Comparison of ENCODE assay signal across 11 cellular contexts in genomic region chr14:90281261-90281660, GRCh38. TPM values are rescaled to one million over a fixed set of nuclear protein-coding genes. Genes with fewer than 3 reads are reported as not detected.
DNase-seq lines count a peak whose midpoint lies in the region; TF ChIP-seq lines count a peak whose summit lies in the region.
"Had no signal": no experiment of that assay in that cellular context is flagged by ENCODE, and none has a peak within 500 bp of the region (broad histone marks: within the 10 kb centered on the region; RNA-seq: fewer than 3 reads in every experiment).

No MANE protein-coding gene starts in this region.

- CTCF ChIA-PET in AG04449 (lab: Yijun Ruan, JAX), result interaction anchor here (0.7 to 1.8 kb wide), 10 partner anchors 9 to 622 kb away, joined by 3 to 12 read pairs (median 4); no protein-coding TSS in a partner anchor

- intact Hi-C loops in transverse colon (cut with DNase I; ENCODE audit: low total_unique reads), result no loop called here

- H3K4me3 ChIP-seq in AG04449 (ENCODE audit: low read depth, low read length), result peak overlapping the region; percentile 12; the same call in 1 of the 2 replicates
- H3K4me3 ChIP-seq in transverse colon, result no peak overlapping the region
- H3K4me3 ChIP-seq: right lobe of liver, upper lobe of right lung had no signal

- H3K36me3 ChIP-seq in transverse colon, result peaks cover 0 to 36% (median 7%) of the 10 kb centered on the region in 4 donors

- 90 to 92% methylated on average over 6 to 8 of the region's 8 CpGs for WGBS in transverse colon (ENCODE audit: low coverage in 1 of 2), 2 donors

- POLR2A ChIA-PET in AG04449 (lab: Yijun Ruan, JAX), result interaction anchor here (0.8 to 1.2 kb wide), 5 partner anchors 25 to 411 kb away, joined by 3 to 6 read pairs (median 3); partner anchors contain the start of genes CALM1 and PSMC1

- in situ Hi-C loops in transverse colon (cut with MboI; ENCODE audit: low pct_ligation_motif_present in 1 of 4, low pct_unique_long_range_greater_than_20kb in 1 of 4, low sequenced_read_pairs in 3 of 4), result no loop called here

- H3K9me3 ChIP-seq in transverse colon, result no peaks in the 10 kb centered on the region
- H3K9me3 ChIP-seq: BE2C, right lobe of liver, upper lobe of right lung had no signal

- TF ChIP-seq CTCF in AG04449 (IDR thresholded peaks at IDR 0.05; ENCODE audit: insufficient read depth, low read length, missing control alignments) (no peak), transverse colon (IDR thresholded peaks at IDR 0.05) (no peak)

- no peak for TF ChIP-seq EP300 in transverse colon (IDR thresholded peaks at IDR 0.05; ENCODE audit: low read depth)

- H3K27me3 ChIP-seq in transverse colon, result no peaks in the 10 kb centered on the region
- H3K27me3 ChIP-seq: BE2C, right lobe of liver, upper lobe of right lung had no signal

- TF ChIP-seq POLR2A in transverse colon (IDR thresholded peaks at IDR 0.05), result no peak

- no peaks in the 10 kb centered on the region for H3K4me1 ChIP-seq in transverse colon
- H3K4me1 ChIP-seq: BE2C, upper lobe of right lung had no signal

- no peak overlapping the region for H3K27ac ChIP-seq in transverse colon
- H3K27ac ChIP-seq: right lobe of liver, upper lobe of right lung had no signal

- DNase-seq in AG04449 (ENCODE audit: low read depth, low spot score), result no peak
- peak; percentile 61 for DNase-seq in HPDE6-E6E7 (ENCODE audit: extremely low spot score)
- DNase-seq in amniotic epithelial cell (ENCODE audit: low read depth), result peak; percentile 61
- peak; percentile 67 for DNase-seq in glomerular visceral epithelial cell (ENCODE audit: extremely low spot score)
- DNase-seq in superior temporal gyrus (ENCODE audit: extremely low spot score), result no peak
- no peak for DNase-seq in NCI-H345 (lab: John Stamatoyannopoulos, UW)
- no peak for DNase-seq in transverse colon
- no peak for DNase-seq in NCI-H2227 (lab: John Stamatoyannopoulos, UW; ENCODE audit: unreplicated experiment)
- DNase-seq: BE2C, upper lobe of right lung had no signal

RNA-seq across cellular contexts. Expression of gene PSMC1, which starts 24.9 kb away (rescaled TPM):
- 10 to 100 TPM; 23.9 to 79.9 (median 56.2) TPM for total RNA-seq in transverse colon

RNA-seq across cellular contexts. Expression of gene NRDE2, which starts 50.5 kb away (rescaled TPM):
- total RNA-seq in transverse colon, result 10 to 100 TPM; 18.6 to 26.9 (median 21.0) TPM

Comparison
In these comparisons a context has a peak if more than half of its experiments do, and no peak if none do; other contexts are left out.
1. DNase-seq: peak in HPDE6-E6E7 (single experiment), amniotic epithelial cell (single experiment) and glomerular visceral epithelial cell (single experiment); none in AG04449 (single experiment), superior temporal gyrus (single experiment), NCI-H345 (single experiment), transverse colon (single experiment) and NCI-H2227 (single experiment).